In genomic region chr17:40553694-40554534, GRCh38 we compare ENCODE assay signal across 8 cellular contexts. TPM values are rescaled to one million over a fixed set of nuclear protein-coding genes. Genes with fewer than 3 reads are reported as not detected.
DNase-seq lines count a peak whose midpoint lies in the region; ATAC-seq lines count a peak whose summit lies in the region.

No MANE protein-coding gene starts in this region.

- peak; percentile 42 for DNase-seq in activated naive CD4-positive, alpha-beta T cell treated with anti-CD3 and anti-CD28 coated beads, Interleukin-2, amount 10 ng/mL, durations not matched to agents 7 days and 5 days
- no peak for DNase-seq in activated naive CD4-positive, alpha-beta T cell treated with Interleukin-2 at 50 U/mL for 16 hours
- DNase-seq in activated CD8-positive, alpha-beta memory T cell treated with anti-CD3 and anti-CD28 coated beads, Interleukin-2, amount 10 ng/mL, durations not matched to agents 7 days and 5 days, result peak; percentile 43
- DNase-seq in Right ventricle myocardium inferior (ENCODE audit: missing footprints) (peak; percentile 89), posterior vena cava (ENCODE audit: low spot score) (peak; percentile 95)

- peaks cover 84% of the 10 kb centered on the region for H3K36me3 Mint-ChIP-seq in activated naive CD4-positive, alpha-beta T cell treated with anti-CD3 and anti-CD28 coated beads, Interleukin-2, amount 10 ng/mL, durations not matched to agents 7 days and 5 days
- peaks cover 28% of the 10 kb centered on the region for H3K36me3 Mint-ChIP-seq in activated CD8-positive, alpha-beta memory T cell treated with anti-CD3 and anti-CD28 coated beads, Interleukin-2, amount 10 ng/mL, durations not matched to agents 7 days and 5 days

- peak overlapping the region; percentile 48 for H3K4me3 Mint-ChIP-seq in activated naive CD4-positive, alpha-beta T cell treated with anti-CD3 and anti-CD28 coated beads, Interleukin-2, amount 10 ng/mL, durations not matched to agents 7 days and 5 days
- H3K4me3 Mint-ChIP-seq in activated CD8-positive, alpha-beta memory T cell treated with anti-CD3 and anti-CD28 coated beads, Interleukin-2, amount 10 ng/mL, durations not matched to agents 7 days and 5 days, result peak overlapping the region; percentile 62

- intact Hi-C loops in Right ventricle myocardium inferior (cut with DNase I), result loop anchor here (2.0 kb wide), 1 partner anchor 13 kb away; no protein-coding TSS in a partner anchor
- intact Hi-C loops in posterior vena cava (cut with DNase I), result loop anchor here in 1 of 2 donors (10.0 kb wide), 1 partner anchor 109 kb away; the partner anchor contains the start of gene IGFBP4

- peaks cover 5% of the 10 kb centered on the region for H3K27me3 Mint-ChIP-seq in activated naive CD4-positive, alpha-beta T cell treated with anti-CD3 and anti-CD28 coated beads, Interleukin-2, amount 10 ng/mL, durations not matched to agents 7 days and 5 days
- no peaks in the 10 kb centered on the region for H3K27me3 Mint-ChIP-seq in activated CD8-positive, alpha-beta memory T cell treated with anti-CD3 and anti-CD28 coated beads, Interleukin-2, amount 10 ng/mL, durations not matched to agents 7 days and 5 days

- H3K4me1 Mint-ChIP-seq in activated naive CD4-positive, alpha-beta T cell treated with anti-CD3 and anti-CD28 coated beads, Interleukin-2, amount 10 ng/mL, durations not matched to agents 7 days and 5 days, result peaks cover 100% of the 10 kb centered on the region
- H3K4me1 Mint-ChIP-seq in activated CD8-positive, alpha-beta memory T cell treated with anti-CD3 and anti-CD28 coated beads, Interleukin-2, amount 10 ng/mL, durations not matched to agents 7 days and 5 days, result peaks cover 85% of the 10 kb centered on the region

- H3K9me3 Mint-ChIP-seq in activated naive CD4-positive, alpha-beta T cell treated with anti-CD3 and anti-CD28 coated beads, Interleukin-2, amount 10 ng/mL, durations not matched to agents 7 days and 5 days, result no peaks in the 10 kb centered on the region
- H3K9me3 Mint-ChIP-seq in activated CD8-positive, alpha-beta memory T cell treated with anti-CD3 and anti-CD28 coated beads, Interleukin-2, amount 10 ng/mL, durations not matched to agents 7 days and 5 days (ENCODE audit: low read depth), result no peaks in the 10 kb centered on the region

- CTCF ChIA-PET in activated naive CD4-positive, alpha-beta T cell treated with anti-CD3 and anti-CD28 coated beads, Interleukin-2, amount 10 ng/mL, durations not matched to agents 7 days and 5 days (lab: Charles Lee), result interaction anchor here (1.0 to 12.4 kb wide), 12 partner anchors 15 to 200 kb away, joined by 3 to 271 read pairs (median 4); no protein-coding TSS in a partner anchor
- CTCF ChIA-PET in activated CD8-positive, alpha-beta memory T cell treated with anti-CD3 and anti-CD28 coated beads, Interleukin-2, amount 10 ng/mL, durations not matched to agents 7 days and 5 days (lab: Charles Lee), result interaction anchor here (0.6 to 14.0 kb wide), 11 partner anchors 10 to 1096 kb away, joined by 3 to 447 read pairs (median 7); partner anchors contain the start of genes IGFBP4 and TOP2A

- H3K27ac Mint-ChIP-seq in activated naive CD4-positive, alpha-beta T cell treated with anti-CD3 and anti-CD28 coated beads, Interleukin-2, amount 10 ng/mL, durations not matched to agents 7 days and 5 days, result peak overlapping the region; percentile 89
- peak overlapping the region; percentile 90 for H3K27ac Mint-ChIP-seq in activated CD8-positive, alpha-beta memory T cell treated with anti-CD3 and anti-CD28 coated beads, Interleukin-2, amount 10 ng/mL, durations not matched to agents 7 days and 5 days

- ATAC-seq in activated CD8-positive, alpha-beta memory T cell treated with anti-CD3 and anti-CD28 coated beads, Interleukin-2, amount 10 ng/mL, durations not matched to agents 7 days and 5 days, result peak; percentile 56
- ATAC-seq in Right ventricle myocardium inferior (peak; percentile 74), GM19455 (IDR thresholded peaks at IDR 0.05; ENCODE audit: unreplicated experiment) (no peak), GM18511 (IDR thresholded peaks at IDR 0.05; ENCODE audit: unreplicated experiment) (no peak), HG03521 (IDR thresholded peaks at IDR 0.05; ENCODE audit: unreplicated experiment) (no peak)

RNA-seq across cellular contexts. Expression of gene CCR7, which starts 11.4 kb away (rescaled TPM):
- 10 to 100 TPM; 43.5 to 83.9 TPM for total RNA-seq in activated CD8-positive, alpha-beta memory T cell treated with anti-CD3 and anti-CD28 coated beads, Interleukin-2, amount 10 ng/mL, durations not matched to agents 7 days and 5 days
- not detected for total RNA-seq in Right ventricle myocardium inferior
- total RNA-seq in posterior vena cava, result under 1 TPM; 0.46 to 0.62 TPM

RNA-seq across cellular contexts. Expression of gene TNS4, which starts 52.5 kb away (rescaled TPM):
- total RNA-seq in activated CD8-positive, alpha-beta memory T cell treated with anti-CD3 and anti-CD28 coated beads, Interleukin-2, amount 10 ng/mL, durations not matched to agents 7 days and 5 days, result 1 to 10 TPM; 4.2 to 5.8 TPM
- total RNA-seq in Right ventricle myocardium inferior, result not detected
- total RNA-seq in posterior vena cava, result under 1 TPM; 0.14 to 0.38 TPM

Comparison
In these comparisons a context has a peak if more than half of its experiments do, and no peak if none do; other contexts are left out.
1. ATAC-seq: peak in activated CD8-positive, alpha-beta memory T cell treated with anti-CD3 and anti-CD28 coated beads, Interleukin-2, amount 10 ng/mL, durations not matched to agents 7 days and 5 days (single experiment) and Right ventricle myocardium inferior (single experiment); none in GM19455 (single experiment), GM18511 (single experiment) and HG03521 (single experiment).
2. RNA of gene CCR7, which starts 11.4 kb away (total RNA-seq): 43.5 to 83.9 TPM in activated CD8-positive, alpha-beta memory T cell treated with anti-CD3 and anti-CD28 coated beads, Interleukin-2, amount 10 ng/mL, durations not matched to agents 7 days and 5 days; 0.46 to 0.62 TPM in posterior vena cava and not detected in Right ventricle myocardium inferior (single experiment); every median in the first group is over 10 times any median in the second.